Comparison of ENCODE assay signal across 21 cellular contexts in the genomic region with DNA sequence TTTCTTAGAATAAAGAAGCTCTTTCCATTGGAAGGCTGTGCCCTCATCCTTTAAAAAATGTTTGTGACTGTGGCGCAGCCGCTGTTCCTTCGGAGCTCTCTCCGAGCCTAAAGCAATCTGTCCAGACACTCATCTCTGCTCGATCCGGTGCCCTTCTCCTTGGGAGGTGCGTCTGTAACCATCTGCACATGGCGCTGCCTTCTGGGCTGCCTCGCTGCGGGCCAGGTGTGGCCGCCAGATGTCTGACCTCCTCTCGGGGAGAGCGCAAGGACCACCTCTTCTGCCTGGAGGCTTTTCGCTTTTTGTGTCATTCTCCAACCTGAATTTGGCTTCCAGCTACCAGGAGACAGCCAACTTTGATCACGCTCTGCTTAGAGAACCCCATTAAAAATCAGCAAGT.
A peak's percentile ranks its signal among the peaks of the same experiment; 100 is the strongest.
DNase-seq lines count a peak whose midpoint lies in the region; FAIRE-seq and TF ChIP-seq lines count a peak whose summit lies in the region.
"Had no signal": no experiment of that assay in that cellular context is flagged by ENCODE, and none has a peak within 500 bp of the region (broad histone marks: within the 10 kb centered on the region; RNA-seq: fewer than 3 reads in every experiment).

No MANE protein-coding gene starts in this region.

- peaks cover 8% of the 10 kb centered on the region for H3K27me3 Mint-ChIP-seq in type B pancreatic cell

- H3K27ac Mint-ChIP-seq in type B pancreatic cell: no peak overlapping the region
- H3K27ac Mint-ChIP-seq: CD4-positive, CD25-positive, alpha-beta regulatory T cell; T-cell had no signal

- no peak for TF ChIP-seq POLR2A in esophagus muscularis mucosa (IDR thresholded peaks at IDR 0.05; ENCODE audit: low read depth)
- no peak for TF ChIP-seq POLR2A in erythroblast (IDR thresholded peaks at IDR 0.05; ENCODE audit: low read length)

- H3K4me1 ChIP-seq in esophagus muscularis mucosa: no peaks in the 10 kb centered on the region
- H3K4me1 ChIP-seq: Caco-2 had no signal

- H3K9me3 Mint-ChIP-seq in type B pancreatic cell: no peaks in the 10 kb centered on the region
- H3K9me3 Mint-ChIP-seq: T-cell had no signal

- peaks cover 0 to 9% (median 0%) of the 10 kb centered on the region in 4 donors for H3K27me3 ChIP-seq in esophagus muscularis mucosa
- H3K27me3 ChIP-seq: SJCRH30 had no signal

- H3K4me1 Mint-ChIP-seq in type B pancreatic cell (ENCODE audit: unreplicated experiment): peaks cover 24% of the 10 kb centered on the region
- H3K4me1 Mint-ChIP-seq: CD4-positive, CD25-positive, alpha-beta regulatory T cell; T-cell had no signal

- H3K9me3 ChIP-seq in esophagus muscularis mucosa: no peaks in the 10 kb centered on the region
- H3K9me3 ChIP-seq: Caco-2 had no signal

- DNase-seq in ELF-1 (ENCODE audit: low read depth, low spot score) (peak; percentile 34), NCI-H2227 (lab: John Stamatoyannopoulos, UW; ENCODE audit: unreplicated experiment) (peak; percentile 74), esophagus muscularis mucosa (ENCODE audit: extremely low spot score) (peak; percentile 60), type B pancreatic cell (ENCODE audit: extremely low spot score, unreplicated experiment) (no peak), erythroblast (lab: John Stamatoyannopoulos, UW) (no peak), D721Med (ENCODE audit: insufficient read length, low spot score) (no peak), NCI-H1092 (lab: John Stamatoyannopoulos, UW) (no peak)
- DNase-seq: Caco-2; CD4-positive, CD25-positive, alpha-beta regulatory T cell; GDM1; NCI-H1048; NCI-H146; NCI-H2081 treated with DMSO at 0.1 percent for 48 hours; NCI-H345; NCI-H748 treated with DMSO at 0.1 percent for 48 hours; PC-3; SJCRH30; T-cell had no signal

- H3K27ac ChIP-seq in esophagus muscularis mucosa (replicated peaks in 1 of 4): no peak overlapping the region
- H3K27ac ChIP-seq: KMS-11, SJCRH30 had no signal

- no peak for FAIRE-seq in D721Med (lab: Jason Lieb, UNC)
- FAIRE-seq: GM12878, H1 had no signal

- WGBS in esophagus muscularis mucosa: 82% methylated on average over 15 of the region's 15 CpGs

- intact Hi-C loops in esophagus muscularis mucosa (cut with DNase I): no loop called here

- peak overlapping the region; percentile 16 for H3K4me3 Mint-ChIP-seq in type B pancreatic cell
- H3K4me3 Mint-ChIP-seq: CD4-positive, CD25-positive, alpha-beta regulatory T cell; T-cell had no signal

- no peak for TF ChIP-seq EP300 in esophagus muscularis mucosa (IDR thresholded peaks at IDR 0.05)

- TF ChIP-seq CTCF in esophagus muscularis mucosa (IDR thresholded peaks at IDR 0.05): no peak
- TF ChIP-seq CTCF in type B pancreatic cell (conservative IDR thresholded peaks at IDR 0.05): no peak
- TF ChIP-seq CTCF in D721Med (IDR thresholded peaks at IDR 0.05; ENCODE audit: insufficient read depth, missing control alignments): no peak

- no peaks in the 10 kb centered on the region for H3K36me3 Mint-ChIP-seq in type B pancreatic cell
- H3K36me3 Mint-ChIP-seq: CD4-positive, CD25-positive, alpha-beta regulatory T cell; T-cell had no signal

- H3K36me3 ChIP-seq in esophagus muscularis mucosa: no peaks in the 10 kb centered on the region
- H3K36me3 ChIP-seq: SJCRH30 had no signal

- no peak overlapping the region for H3K4me3 ChIP-seq in esophagus muscularis mucosa
- H3K4me3 ChIP-seq: GM12878, SJCRH30 had no signal

Comparison
In these comparisons a context has a peak if more than half of its experiments do, and no peak if none do; other contexts are left out.
1. DNase-seq: peak in ELF-1 (single experiment), NCI-H2227 (single experiment) and esophagus muscularis mucosa (single experiment); none in type B pancreatic cell (single experiment), erythroblast (0 of 2), D721Med (single experiment) and NCI-H1092 (single experiment).